9 cellular contexts compared by ENCODE assay signal in genomic region chr9:134328341-134328840, GRCh38. TPM values are rescaled to one million over a fixed set of nuclear protein-coding genes. Genes with fewer than 3 reads are reported as not detected.
A peak's percentile ranks its signal among the peaks of the same experiment; 100 is the strongest.
DNase-seq lines count a peak whose midpoint lies in the region; ATAC-seq and TF ChIP-seq lines count a peak whose summit lies in the region.
"Had no signal": no experiment of that assay in that cellular context is flagged by ENCODE, and none has a peak within 500 bp of the region (broad histone marks: within the 10 kb centered on the region; RNA-seq: fewer than 3 reads in every experiment).

No MANE protein-coding gene starts in this region.

- H3K9ac ChIP-seq in HUES48 (ENCODE audit: low read depth, low read length) (no peak overlapping the region), subcutaneous abdominal adipose tissue (ENCODE audit: low read length in 5 of 5) (peak overlapping the region; percentile 56 to 89 (median 83))

- peaks cover 16% of the 10 kb centered on the region for H3K4me1 ChIP-seq in HUES48 (ENCODE audit: control insufficient read depth, insufficient read depth, low read length)
- peaks cover 20 to 89% (median 84%) of the 10 kb centered on the region in 5 donors for H3K4me1 ChIP-seq in subcutaneous abdominal adipose tissue (ENCODE audit: control insufficient read depth in 5 of 5, insufficient read depth in 5 of 5, low read length in 5 of 5)

- H3K27me3 ChIP-seq in HUES48 (ENCODE audit: control insufficient read depth, insufficient read depth, low read length), result no peaks in the 10 kb centered on the region
- H3K27me3 ChIP-seq in subcutaneous abdominal adipose tissue (ENCODE audit: control insufficient read depth in 5 of 5, insufficient read depth in 4 of 5, low read length in 5 of 5), result no peaks in the 10 kb centered on the region

- ATAC-seq in left colon (peak; percentile 57), HG03095 (IDR thresholded peaks at IDR 0.05; ENCODE audit: unreplicated experiment) (no peak)

- no peak overlapping the region for H3K4me3 ChIP-seq in HUES48 (ENCODE audit: low read depth, low read length)
- peak overlapping the region; percentile 70 for H3K4me3 ChIP-seq in choroid plexus epithelial cell (ENCODE audit: low read depth, low read length)
- H3K4me3 ChIP-seq in subcutaneous abdominal adipose tissue (ENCODE audit: low read depth in 1 of 5, low read length in 5 of 5), result peak overlapping the region; percentile 72 to 84 (median 78)

- peak; percentile 44 for DNase-seq in choroid plexus epithelial cell (ENCODE audit: low read depth)
- DNase-seq in left colon, result peak; percentile 64 to 72
- no peak for DNase-seq in DMS114 treated with DMSO at 0.1 percent for 48 hours (lab: John Stamatoyannopoulos, UW; ENCODE audit: unreplicated experiment)
- DNase-seq in cerebellar nuclear complex (lab: John Stamatoyannopoulos, UW), result no peak
- DNase-seq in NCI-H2227 treated with DMSO at 0.1 percent for 48 hours (lab: John Stamatoyannopoulos, UW), result no peak
- DNase-seq: activated CD8-positive, alpha-beta memory T cell treated with anti-CD3 and anti-CD28 coated beads for 24 hours had no signal

- H3K36me3 ChIP-seq in HUES48 (ENCODE audit: control insufficient read depth, insufficient read depth, low read length), result no peaks in the 10 kb centered on the region
- H3K36me3 ChIP-seq in subcutaneous abdominal adipose tissue (ENCODE audit: control insufficient read depth in 5 of 5, insufficient read depth in 5 of 5, low read length in 5 of 5), result no peaks in the 10 kb centered on the region

- intact Hi-C loops in left colon (cut with DNase I, micrococcal nuclease), result no loop called here

- H3K27ac ChIP-seq in HUES48 (ENCODE audit: low read depth, low read length) (peak overlapping the region; percentile 80), subcutaneous abdominal adipose tissue (ENCODE audit: low read depth, low read length) (peak overlapping the region; percentile 94)

- H3K9me3 ChIP-seq in HUES48 (ENCODE audit: control insufficient read depth, insufficient read depth, low read length) (no peaks in the 10 kb centered on the region), subcutaneous abdominal adipose tissue (ENCODE audit: control insufficient read depth in 5 of 5, low read length in 5 of 5) (no peaks in the 10 kb centered on the region)

- no peak for TF ChIP-seq CTCF in choroid plexus epithelial cell (conservative IDR thresholded peaks at IDR 0.05; ENCODE audit: low read depth, low read length)

RNA-seq across cellular contexts. Expression of gene RXRA, which starts 2.1 kb away (rescaled TPM):
- 10 to 100 TPM; 68.3 to 88.9 TPM for total RNA-seq in left colon

Comparison
In these comparisons a context has a peak if more than half of its experiments do, and no peak if none do; other contexts are left out.
1. DNase-seq: peak in choroid plexus epithelial cell (single experiment) and left colon (2 of 2); none in DMS114 treated with DMSO at 0.1 percent for 48 hours (single experiment), cerebellar nuclear complex (0 of 2) and NCI-H2227 treated with DMSO at 0.1 percent for 48 hours (single experiment).